Comparison of ENCODE assay signal across 8 cellular contexts in the genomic region with DNA sequence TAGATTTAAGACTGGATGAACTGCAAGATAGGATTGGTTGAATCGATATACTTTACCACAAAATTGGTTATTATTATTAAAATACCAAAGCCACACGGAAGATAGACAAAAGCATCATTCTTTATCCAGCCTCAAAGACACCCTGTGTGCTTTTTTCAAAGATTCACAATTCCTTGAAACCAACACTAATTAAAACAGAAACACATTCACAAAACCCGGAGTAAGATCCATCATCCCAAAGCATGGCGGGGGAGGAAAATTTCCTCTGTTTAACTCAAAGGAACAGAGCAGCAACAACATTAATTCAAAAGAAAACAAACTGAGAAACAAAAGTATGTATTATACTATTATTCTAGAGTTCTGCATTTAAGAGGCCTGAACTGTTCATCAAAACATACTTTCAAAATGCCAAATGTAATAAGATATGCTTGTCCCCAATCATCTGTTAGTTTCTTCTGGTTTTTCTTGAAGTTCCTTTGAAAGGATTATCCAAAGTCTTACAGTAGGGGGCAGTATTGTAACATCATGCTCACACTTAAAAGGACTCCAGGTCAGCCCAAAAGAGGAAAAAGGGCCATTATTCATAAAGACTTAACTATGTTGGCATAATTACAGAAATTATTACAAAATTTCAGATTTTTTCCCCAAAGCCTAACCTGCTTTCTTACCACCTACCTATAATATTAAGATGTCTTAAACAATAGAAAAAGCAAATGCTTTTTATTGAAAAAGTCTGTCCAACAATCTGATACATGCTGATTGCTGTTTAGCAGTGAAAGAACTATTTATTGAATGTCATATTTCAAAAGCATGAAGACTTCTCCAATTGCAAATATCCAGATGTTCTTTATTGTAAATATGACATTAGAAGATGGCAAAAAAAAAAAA.
DNase-seq lines count a peak whose midpoint lies in the region; ATAC-seq and TF ChIP-seq lines count a peak whose summit lies in the region.

No MANE protein-coding gene starts in this region.

- H3K4me3 ChIP-seq in PC-3 (ENCODE audit: low read length): no peak overlapping the region

- H3K27me3 Mint-ChIP-seq in endothelial cell (ENCODE audit: unreplicated experiment): no peaks in the 10 kb centered on the region

- H3K4me1 Mint-ChIP-seq in endothelial cell (ENCODE audit: unreplicated experiment): no peaks in the 10 kb centered on the region

- no peaks in the 10 kb centered on the region for H4K20me1 ChIP-seq in PC-3 (ENCODE audit: low read length)

- CTCF ChIA-PET in PC-3 (lab: Charles Lee): interaction anchor here (0.6 to 1.0 kb wide), 6 partner anchors 193 to 1037 kb away, joined by 4 to 16 read pairs (median 6); no protein-coding TSS in a partner anchor

- BruUV-seq in PC-3 (replicated peaks; lab: Mats Ljungman, UMichigan): no TSS peak

- H3K9me3 ChIP-seq in PC-3 (ENCODE audit: low read length): no peaks in the 10 kb centered on the region

- no peak overlapping the region for H3K4me2 ChIP-seq in PC-3 (ENCODE audit: low read length)

- no peak overlapping the region for H3K4me3 Mint-ChIP-seq in endothelial cell (ENCODE audit: unreplicated experiment)

- H2AFZ ChIP-seq in PC-3 (ENCODE audit: low read length): no peak overlapping the region

- no peaks in the 10 kb centered on the region for H3K4me1 ChIP-seq in PC-3 (ENCODE audit: insufficient read depth, low read length)

- no peaks in the 10 kb centered on the region for H3F3A ChIP-seq in PC-3 (ENCODE audit: low read length, unreplicated experiment)

- DNase-seq in AG20443 (ENCODE audit: low spot score) (peak; percentile 58), LoVo (ENCODE audit: low spot score) (peak; percentile 56), PC-3 (peak; percentile 89), endothelial cell (ENCODE audit: low spot score) (no peak), middle frontal gyrus (ENCODE audit: extremely low spot score, low spot score) (peak; percentile 64), NCI-H187 treated with DMSO at 0.1 percent for 48 hours (lab: John Stamatoyannopoulos, UW) (no peak)

- no peaks in the 10 kb centered on the region for H3K36me3 ChIP-seq in PC-3 (ENCODE audit: low read depth, low read length)

- no peak overlapping the region for H3K9ac ChIP-seq in PC-3 (ENCODE audit: low read length)

- H3K79me2 ChIP-seq in PC-3 (ENCODE audit: low read length): no peaks in the 10 kb centered on the region

- TF ChIP-seq CTCF in PC-3 (conservative IDR thresholded peaks at IDR 0.05; ENCODE audit: low read depth, low read length) (peak; percentile 95), endothelial cell (IDR thresholded peaks at IDR 0.05; ENCODE audit: unreplicated experiment) (peak; percentile 90)

- no peaks in the 10 kb centered on the region for H3K9me2 ChIP-seq in PC-3 (replicated peaks; ENCODE audit: low read length)

- intact Hi-C loops in PC-3 (cut with micrococcal nuclease): loop anchor here (1.0 to 10.0 kb wide), 9 partner anchors 116 to 1037 kb away; partner anchors contain the start of genes CHIC2 and FIP1L1

- H3K27ac ChIP-seq in PC-3 (ENCODE audit: low read length): no peak overlapping the region

- POLR2A ChIA-PET in PC-3 (lab: Charles Lee; ENCODE audit: unreplicated experiment): no interaction called here

- no peaks in the 10 kb centered on the region for H3K9me3 Mint-ChIP-seq in endothelial cell (ENCODE audit: unreplicated experiment)

- ATAC-seq in GM18858 (IDR thresholded peaks at IDR 0.05; ENCODE audit: unreplicated experiment) (peak; percentile 58), PC-3 (peak; percentile 71), HG03135 (IDR thresholded peaks at IDR 0.05; ENCODE audit: unreplicated experiment) (no peak)

- no peaks in the 10 kb centered on the region for H3K36me3 Mint-ChIP-seq in endothelial cell (ENCODE audit: low read depth, unreplicated experiment)

- no peak overlapping the region for H3K27ac Mint-ChIP-seq in endothelial cell (ENCODE audit: unreplicated experiment)

- no peaks in the 10 kb centered on the region for H3K27me3 ChIP-seq in PC-3 (ENCODE audit: low read length)

Comparison
In these comparisons a context has a peak if more than half of its experiments do, and no peak if none do; other contexts are left out.
1. DNase-seq: peak in AG20443 (single experiment), LoVo (single experiment), PC-3 (single experiment) and middle frontal gyrus (single experiment); none in endothelial cell (single experiment) and NCI-H187 treated with DMSO at 0.1 percent for 48 hours (single experiment).